In genomic region chr18:43572165-43572564, GRCh38 we compare ENCODE assay signal across 16 cellular contexts.
DNase-seq lines count a peak whose midpoint lies in the region; ATAC-seq and TF ChIP-seq lines count a peak whose summit lies in the region.
"Had no signal": no experiment of that assay in that cellular context is flagged by ENCODE, and none has a peak within 500 bp of the region (broad histone marks: within the 10 kb centered on the region; RNA-seq: fewer than 3 reads in every experiment).

No MANE protein-coding gene starts in this region.

- no peak for TF ChIP-seq POLR2A in gastroesophageal sphincter (IDR thresholded peaks at IDR 0.05)

- no peaks in the 10 kb centered on the region for H3K36me3 Mint-ChIP-seq in T-cell

- H3K9ac ChIP-seq in KMS-11 = peak overlapping the region; percentile 16; the same call in 1 of the 2 replicates

- ATAC-seq in GM18511 (IDR thresholded peaks at IDR 0.05; ENCODE audit: unreplicated experiment) = peak; percentile 69
- ATAC-seq in GM21381 (IDR thresholded peaks at IDR 0.05; ENCODE audit: unreplicated experiment) = peak; percentile 61
- peak; percentile 88 for ATAC-seq in HG02885 (IDR thresholded peaks at IDR 0.05; ENCODE audit: poor library complexity, unreplicated experiment)
- ATAC-seq in gastroesophageal sphincter = no peak
- ATAC-seq in T-cell (replicated peaks in 1 of 4) = no peak
- ATAC-seq: activated T-cell treated with anti-CD3 and anti-CD28 coated beads, Interleukin-2, amount 50 U/mL, for 4 hours had no signal

- H3K27ac ChIP-seq in KMS-11 (peak overlapping the region; percentile 74), gastroesophageal sphincter (no peak overlapping the region)
- H3K27ac ChIP-seq: thyroid gland had no signal

- H3K4me3 ChIP-seq in KMS-11 (IDR thresholded peaks at IDR 0.05; ENCODE audit: insufficient read depth, low read depth, low read length) = no peak overlapping the region
- H3K4me3 ChIP-seq in gastroesophageal sphincter = no peak overlapping the region
- H3K4me3 ChIP-seq: thyroid gland had no signal

- H3K27ac Mint-ChIP-seq in T-cell = no peak overlapping the region

- no peak for TF ChIP-seq CTCF in KMS-11 (conservative IDR thresholded peaks at IDR 0.05; ENCODE audit: low read depth, low read length)
- TF ChIP-seq CTCF in gastroesophageal sphincter (IDR thresholded peaks at IDR 0.05) = no peak

- H3K79me2 ChIP-seq in KMS-11 (ENCODE audit: insufficient read depth, low read depth) = no peaks in the 10 kb centered on the region

- no peaks in the 10 kb centered on the region for H4K20me1 ChIP-seq in KMS-11 (ENCODE audit: insufficient read depth)

- H2AFZ ChIP-seq in KMS-11 (ENCODE audit: low read depth) = peak overlapping the region; percentile 32

- no peaks in the 10 kb centered on the region for H3K4me1 Mint-ChIP-seq in T-cell

- H3K4me1 ChIP-seq in KMS-11 (ENCODE audit: low read depth, poor library complexity, severe bottlenecking) (peaks cover 56% of the 10 kb centered on the region), gastroesophageal sphincter (peaks cover 0 to 6% (median 0%) of the 10 kb centered on the region in 3 donors)
- H3K4me1 ChIP-seq: thyroid gland had no signal

- DNase-seq in stimulated activated CD4-positive, alpha-beta T cell treated with anti-CD3 and anti-CD28 coated beads, Interleukin-1b, Interleukin-23, amount 100 ng/mL, for 48 hours = no peak
- DNase-seq in GF-D8 (lab: John Stamatoyannopoulos, UW) (no peak), T-cell (no peak)
- DNase-seq: activated CD4-positive, alpha-beta T cell treated with anti-CD3 and anti-CD28 coated beads for 4 hours; activated T-cell treated with anti-CD3 and anti-CD28 coated beads, Interleukin-2, amount 50 U/mL, for 4 hours; kidney glomerular epithelial cell; NCI-H1105; NCI-H345; stimulated activated CD4-positive, alpha-beta T cell treated with anti-CD3 and anti-CD28 coated beads, Interleukin-12 subunit alpha, Interleukin-12 subunit beta, amount 100 ng/mL, for 4 hours; T-helper 1 cell; thyroid gland had no signal

- no peak overlapping the region for H3K4me3 Mint-ChIP-seq in T-cell
- H3K4me3 Mint-ChIP-seq: activated T-cell treated with anti-CD3 and anti-CD28 coated beads, Interleukin-2, amount 50 U/mL, for 4 hours had no signal

- H3K4me2 ChIP-seq in KMS-11 = peak overlapping the region; percentile 72

- 53 to 61% methylated on average over 2 of the region's 2 CpGs for whole genome bisulfite sequencing in gastroesophageal sphincter (ENCODE audit: low coverage in 1 of 2), 2 donors

- H3K27me3 Mint-ChIP-seq in T-cell = no peaks in the 10 kb centered on the region

- no peaks in the 10 kb centered on the region for H3K9me3 ChIP-seq in gastroesophageal sphincter
- H3K9me3 ChIP-seq: thyroid gland had no signal

- POLR2A ChIA-PET in T-cell (lab: Charles Lee) = no interaction called here

- TF ChIP-seq EP300 in gastroesophageal sphincter (IDR thresholded peaks at IDR 0.05) = no peak

- peaks cover 0 to 4% (median 0%) of the 10 kb centered on the region in 3 donors for H3K9me3 Mint-ChIP-seq in T-cell
- H3K9me3 Mint-ChIP-seq: activated T-cell treated with anti-CD3 and anti-CD28 coated beads, Interleukin-2, amount 50 U/mL, for 4 hours had no signal

- H3K27me3 ChIP-seq in KMS-11 (ENCODE audit: insufficient read depth, low read depth) (no peaks in the 10 kb centered on the region), gastroesophageal sphincter (no peaks in the 10 kb centered on the region)
- H3K27me3 ChIP-seq: thyroid gland had no signal

- CTCF ChIA-PET in T-cell (lab: Charles Lee) = no interaction called here

- no peaks in the 10 kb centered on the region for H3K36me3 ChIP-seq in KMS-11 (ENCODE audit: insufficient read depth)
- no peaks in the 10 kb centered on the region for H3K36me3 ChIP-seq in gastroesophageal sphincter
- H3K36me3 ChIP-seq: thyroid gland had no signal

Comparison
In these comparisons a context has a peak if more than half of its experiments do, and no peak if none do; other contexts are left out.
1. ATAC-seq: peak in GM18511 (single experiment), GM21381 (single experiment) and HG02885 (single experiment); none in gastroesophageal sphincter (single experiment) and T-cell (0 of 4).